Comparison of ENCODE assay signal across 8 cellular contexts in the genomic region with DNA sequence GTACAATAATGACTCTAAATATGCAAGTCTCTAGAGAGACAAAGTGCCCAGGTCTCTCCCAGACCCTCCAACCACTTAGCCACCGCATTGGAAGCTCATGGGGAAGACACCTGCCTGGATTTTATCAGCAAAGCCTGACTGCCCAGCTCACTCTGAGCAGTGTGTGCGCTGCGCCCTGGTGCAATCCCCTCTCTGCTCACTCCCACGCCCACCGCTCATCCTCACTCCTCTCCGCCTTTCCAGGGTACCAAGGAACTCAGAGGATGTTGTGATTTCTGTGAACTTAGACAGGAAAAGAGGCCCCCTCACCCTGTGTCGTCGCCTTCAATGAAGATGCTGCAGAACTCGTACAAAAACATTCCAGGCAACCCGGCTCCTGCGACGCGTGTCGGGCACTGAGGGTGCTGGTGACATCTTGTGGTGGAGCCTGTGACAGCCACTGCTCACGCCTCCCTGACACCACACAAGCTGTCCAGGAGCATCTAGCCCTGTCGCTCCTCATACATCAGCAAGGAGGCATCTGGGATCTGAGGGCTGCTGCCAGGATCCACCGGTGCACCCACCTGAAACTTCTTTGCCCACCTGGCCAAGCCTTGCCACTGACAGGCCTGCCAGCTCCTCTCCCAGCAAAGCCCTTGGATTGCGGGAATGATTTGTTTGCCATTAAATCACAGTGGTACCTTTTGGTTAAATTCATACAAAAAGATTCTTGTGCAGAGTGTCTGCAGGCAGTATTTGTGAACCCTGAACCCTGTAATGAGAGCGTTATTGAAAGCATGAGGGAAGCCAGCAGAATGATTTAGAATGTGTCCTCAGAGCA.
A peak's percentile ranks its signal among the peaks of the same experiment; 100 is the strongest.
DNase-seq lines count a peak whose midpoint lies in the region; ATAC-seq lines count a peak whose summit lies in the region.

No MANE protein-coding gene starts in this region.

- ATAC-seq in HG03135 (IDR thresholded peaks at IDR 0.05; ENCODE audit: unreplicated experiment) (no peak), HG03565 (IDR thresholded peaks at IDR 0.05; ENCODE audit: unreplicated experiment) (no peak), HG03354 (IDR thresholded peaks at IDR 0.05; ENCODE audit: poor library complexity, severe bottlenecking, unreplicated experiment) (no peak)

- DNase-seq in DMS53 (lab: John Stamatoyannopoulos, UW) (peak; percentile 68), HK-2 (ENCODE audit: unreplicated experiment) (peak; percentile 2), amygdala (lab: John Stamatoyannopoulos, UW) (peak in 31 of 56 donors; percentile 3 to 58 (median 23)), middle frontal gyrus (ENCODE audit: extremely low spot score, low spot score) (peak; percentile 69), GOT3 (lab: John Stamatoyannopoulos, UW) (no peak)
